1 cellular context compared by ENCODE assay signal in the genomic region with DNA sequence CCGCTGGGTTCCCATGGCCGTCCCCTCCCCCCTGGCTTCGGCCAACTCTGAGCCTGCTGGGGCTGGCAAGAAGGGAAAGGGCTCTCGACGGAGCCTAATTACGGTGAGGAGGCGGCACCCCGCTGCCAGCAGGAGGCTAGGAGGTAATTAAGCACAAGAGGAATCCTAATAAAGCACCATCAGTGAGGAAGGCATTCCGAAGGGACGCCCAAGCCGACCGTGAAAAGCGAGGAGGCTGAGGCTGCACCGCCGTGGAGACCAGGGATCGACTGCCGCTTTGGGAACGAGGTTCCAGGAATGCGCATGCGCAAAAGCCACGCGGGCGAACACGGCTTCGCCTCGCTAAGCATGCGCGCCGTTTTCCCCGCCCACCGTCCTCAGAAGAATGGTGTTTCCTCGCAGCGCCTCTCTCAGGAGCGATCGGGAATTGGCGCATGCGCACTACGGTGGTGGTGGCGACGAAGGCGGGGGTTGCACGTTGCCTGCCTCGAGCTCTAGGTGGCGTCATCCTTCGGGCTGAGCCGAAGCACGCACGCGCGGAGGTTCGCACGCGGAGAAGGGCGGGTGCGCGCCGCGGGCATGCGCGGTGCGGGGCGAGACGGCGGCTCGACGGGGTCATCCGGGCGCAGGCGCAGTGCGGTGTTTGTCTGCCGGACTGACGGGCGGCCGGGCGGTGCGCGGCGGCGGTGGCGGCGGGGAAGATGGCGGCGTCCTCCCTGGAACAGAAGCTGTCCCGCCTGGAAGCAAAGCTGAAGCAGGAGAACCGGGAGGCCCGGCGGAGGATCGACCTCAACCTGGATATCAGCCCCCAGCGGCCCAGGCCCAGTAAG.
TF ChIP-seq lines count a peak whose summit lies in the region.

A gene (plus strand): TSS at position 634 of the 830 bp plus-strand sequence. CDS start 68 bp downstream, at position 702.

TF ChIP-seq in HEK293, 187 proteins besides CTCF, POLR2A, EP300 and RAD21 (continued from another document and continues in another):
- TF ChIP-seq, protein P1, sequence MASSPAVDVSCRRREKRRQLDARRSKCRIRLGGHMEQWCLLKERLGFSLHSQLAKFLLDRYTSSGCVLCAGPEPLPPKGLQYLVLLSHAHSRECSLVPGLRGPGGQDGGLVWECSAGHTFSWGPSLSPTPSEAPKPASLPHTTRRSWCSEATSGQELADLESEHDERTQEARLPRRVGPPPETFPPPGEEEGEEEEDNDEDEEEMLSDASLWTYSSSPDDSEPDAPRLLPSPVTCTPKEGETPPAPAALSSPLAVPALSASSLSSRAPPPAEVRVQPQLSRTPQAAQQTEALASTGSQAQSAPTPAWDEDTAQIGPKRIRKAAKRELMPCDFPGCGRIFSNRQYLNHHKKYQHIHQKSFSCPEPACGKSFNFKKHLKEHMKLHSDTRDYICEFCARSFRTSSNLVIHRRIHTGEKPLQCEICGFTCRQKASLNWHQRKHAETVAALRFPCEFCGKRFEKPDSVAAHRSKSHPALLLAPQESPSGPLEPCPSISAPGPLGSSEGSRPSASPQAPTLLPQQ (tag by site-specific recombination; IDR thresholded peaks at IDR 0.05) = peak; percentile 59
- TF ChIP-seq ZNF133 (tag by site-specific recombination; IDR thresholded peaks at IDR 0.05) = no peak
- TF ChIP-seq, protein P2, sequence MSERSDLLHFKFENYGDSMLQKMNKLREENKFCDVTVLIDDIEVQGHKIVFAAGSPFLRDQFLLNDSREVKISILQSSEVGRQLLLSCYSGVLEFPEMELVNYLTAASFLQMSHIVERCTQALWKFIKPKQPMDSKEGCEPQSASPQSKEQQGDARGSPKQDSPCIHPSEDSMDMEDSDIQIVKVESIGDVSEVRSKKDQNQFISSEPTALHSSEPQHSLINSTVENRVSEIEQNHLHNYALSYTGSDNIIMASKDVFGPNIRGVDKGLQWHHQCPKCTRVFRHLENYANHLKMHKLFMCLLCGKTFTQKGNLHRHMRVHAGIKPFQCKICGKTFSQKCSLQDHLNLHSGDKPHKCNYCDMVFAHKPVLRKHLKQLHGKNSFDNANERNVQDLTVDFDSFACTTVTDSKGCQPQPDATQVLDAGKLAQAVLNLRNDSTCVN (tag by site-specific recombination; optimal IDR thresholded peaks at IDR 0.05) = peak; percentile 97
- no peak for TF ChIP-seq PRDM1 (tag by site-specific recombination; IDR thresholded peaks at IDR 0.05)
- TF ChIP-seq GLIS2 (tag by site-specific recombination; IDR thresholded peaks at IDR 0.05) = no peak
- no peak for TF ChIP-seq ZNF571 (tag by site-specific recombination; IDR thresholded peaks at IDR 0.05)
- no peak for TF ChIP-seq ZNF664 (tag by site-specific recombination; IDR thresholded peaks at IDR 0.05)
- TF ChIP-seq TRIM28 (IDR thresholded peaks at IDR 0.05; ENCODE audit: borderline replicate concordance, low read length) = peak; percentile 9; the same call in 1 of the 2 replicates
- peak; percentile 60; the same call in 1 of the 2 replicates for TF ChIP-seq ZNF561 (tag by site-specific recombination; IDR thresholded peaks at IDR 0.05; ENCODE audit: borderline replicate concordance)
- TF ChIP-seq ZNF776 (tag by site-specific recombination; IDR thresholded peaks at IDR 0.05; ENCODE audit: borderline replicate concordance) = no peak
- no peak for TF ChIP-seq ZNF350 (tag by site-specific recombination; IDR thresholded peaks at IDR 0.05)
- TF ChIP-seq, protein P3, sequence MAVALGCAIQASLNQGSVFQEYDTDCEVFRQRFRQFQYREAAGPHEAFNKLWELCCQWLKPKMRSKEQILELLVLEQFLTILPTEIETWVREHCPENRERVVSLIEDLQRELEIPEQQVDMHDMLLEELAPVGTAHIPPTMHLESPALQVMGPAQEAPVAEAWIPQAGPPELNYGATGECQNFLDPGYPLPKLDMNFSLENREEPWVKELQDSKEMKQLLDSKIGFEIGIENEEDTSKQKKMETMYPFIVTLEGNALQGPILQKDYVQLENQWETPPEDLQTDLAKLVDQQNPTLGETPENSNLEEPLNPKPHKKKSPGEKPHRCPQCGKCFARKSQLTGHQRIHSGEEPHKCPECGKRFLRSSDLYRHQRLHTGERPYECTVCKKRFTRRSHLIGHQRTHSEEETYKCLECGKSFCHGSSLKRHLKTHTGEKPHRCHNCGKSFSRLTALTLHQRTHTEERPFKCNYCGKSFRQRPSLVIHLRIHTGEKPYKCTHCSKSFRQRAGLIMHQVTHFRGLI (tag by site-specific recombination; IDR thresholded peaks at IDR 0.05) = no peak; the same call in 1 of the 2 replicates
- TF ChIP-seq, protein P4, sequence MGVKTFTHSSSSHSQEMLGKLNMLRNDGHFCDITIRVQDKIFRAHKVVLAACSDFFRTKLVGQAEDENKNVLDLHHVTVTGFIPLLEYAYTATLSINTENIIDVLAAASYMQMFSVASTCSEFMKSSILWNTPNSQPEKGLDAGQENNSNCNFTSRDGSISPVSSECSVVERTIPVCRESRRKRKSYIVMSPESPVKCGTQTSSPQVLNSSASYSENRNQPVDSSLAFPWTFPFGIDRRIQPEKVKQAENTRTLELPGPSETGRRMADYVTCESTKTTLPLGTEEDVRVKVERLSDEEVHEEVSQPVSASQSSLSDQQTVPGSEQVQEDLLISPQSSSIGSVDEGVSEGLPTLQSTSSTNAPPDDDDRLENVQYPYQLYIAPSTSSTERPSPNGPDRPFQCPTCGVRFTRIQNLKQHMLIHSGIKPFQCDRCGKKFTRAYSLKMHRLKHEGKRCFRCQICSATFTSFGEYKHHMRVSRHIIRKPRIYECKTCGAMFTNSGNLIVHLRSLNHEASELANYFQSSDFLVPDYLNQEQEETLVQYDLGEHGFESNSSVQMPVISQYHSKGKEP (tag by site-specific recombination; IDR thresholded peaks at IDR 0.05) = no peak
- TF ChIP-seq, protein P5, sequence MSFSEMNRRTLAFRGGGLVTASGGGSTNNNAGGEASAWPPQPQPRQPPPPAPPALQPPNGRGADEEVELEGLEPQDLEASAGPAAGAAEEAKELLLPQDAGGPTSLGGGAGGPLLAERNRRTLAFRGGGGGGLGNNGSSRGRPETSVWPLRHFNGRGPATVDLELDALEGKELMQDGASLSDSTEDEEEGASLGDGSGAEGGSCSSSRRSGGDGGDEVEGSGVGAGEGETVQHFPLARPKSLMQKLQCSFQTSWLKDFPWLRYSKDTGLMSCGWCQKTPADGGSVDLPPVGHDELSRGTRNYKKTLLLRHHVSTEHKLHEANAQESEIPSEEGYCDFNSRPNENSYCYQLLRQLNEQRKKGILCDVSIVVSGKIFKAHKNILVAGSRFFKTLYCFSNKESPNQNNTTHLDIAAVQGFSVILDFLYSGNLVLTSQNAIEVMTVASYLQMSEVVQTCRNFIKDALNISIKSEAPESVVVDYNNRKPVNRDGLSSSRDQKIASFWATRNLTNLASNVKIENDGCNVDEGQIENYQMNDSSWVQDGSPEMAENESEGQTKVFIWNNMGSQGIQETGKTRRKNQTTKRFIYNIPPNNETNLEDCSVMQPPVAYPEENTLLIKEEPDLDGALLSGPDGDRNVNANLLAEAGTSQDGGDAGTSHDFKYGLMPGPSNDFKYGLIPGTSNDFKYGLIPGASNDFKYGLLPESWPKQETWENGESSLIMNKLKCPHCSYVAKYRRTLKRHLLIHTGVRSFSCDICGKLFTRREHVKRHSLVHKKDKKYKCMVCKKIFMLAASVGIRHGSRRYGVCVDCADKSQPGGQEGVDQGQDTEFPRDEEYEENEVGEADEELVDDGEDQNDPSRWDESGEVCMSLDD (tag by site-specific recombination; IDR thresholded peaks at IDR 0.05) = no peak
- TF ChIP-seq ZNF555 (tag by site-specific recombination; conservative IDR thresholded peaks at IDR 0.05) = no peak
- TF ChIP-seq ZNF184 (tag by site-specific recombination; IDR thresholded peaks at IDR 0.05) = no peak
- 0 out of 2 replicates have a peak, but pooled peaks have one; percentile 31 for TF ChIP-seq ZFP69B (tag by site-specific recombination; IDR thresholded peaks at IDR 0.05)
- no peak for TF ChIP-seq ZNF654 (tag by site-specific recombination; IDR thresholded peaks at IDR 0.05; ENCODE audit: low read depth)
- TF ChIP-seq, protein P6, sequence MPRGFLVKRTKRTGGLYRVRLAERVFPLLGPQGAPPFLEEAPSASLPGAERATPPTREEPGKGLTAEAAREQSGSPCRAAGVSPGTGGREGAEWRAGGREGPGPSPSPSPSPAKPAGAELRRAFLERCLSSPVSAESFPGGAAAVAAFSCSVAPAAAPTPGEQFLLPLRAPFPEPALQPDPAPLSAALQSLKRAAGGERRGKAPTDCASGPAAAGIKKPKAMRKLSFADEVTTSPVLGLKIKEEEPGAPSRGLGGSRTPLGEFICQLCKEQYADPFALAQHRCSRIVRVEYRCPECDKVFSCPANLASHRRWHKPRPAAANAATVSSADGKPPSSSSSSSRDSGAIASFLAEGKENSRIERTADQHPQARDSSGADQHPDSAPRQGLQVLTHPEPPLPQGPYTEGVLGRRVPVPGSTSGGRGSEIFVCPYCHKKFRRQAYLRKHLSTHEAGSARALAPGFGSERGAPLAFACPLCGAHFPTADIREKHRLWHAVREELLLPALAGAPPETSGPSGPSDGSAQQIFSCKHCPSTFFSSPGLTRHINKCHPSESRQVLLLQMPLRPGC (tag by site-specific recombination; IDR thresholded peaks at IDR 0.05) = no peak
- no peak for TF ChIP-seq ZNF785 (tag by site-specific recombination; IDR thresholded peaks at IDR 0.05)
- peak; percentile 62; the same call in 1 of the 2 replicates for TF ChIP-seq ZNF777 (tag by site-specific recombination; IDR thresholded peaks at IDR 0.05; ENCODE audit: borderline replicate concordance)
- TF ChIP-seq, protein P7, sequence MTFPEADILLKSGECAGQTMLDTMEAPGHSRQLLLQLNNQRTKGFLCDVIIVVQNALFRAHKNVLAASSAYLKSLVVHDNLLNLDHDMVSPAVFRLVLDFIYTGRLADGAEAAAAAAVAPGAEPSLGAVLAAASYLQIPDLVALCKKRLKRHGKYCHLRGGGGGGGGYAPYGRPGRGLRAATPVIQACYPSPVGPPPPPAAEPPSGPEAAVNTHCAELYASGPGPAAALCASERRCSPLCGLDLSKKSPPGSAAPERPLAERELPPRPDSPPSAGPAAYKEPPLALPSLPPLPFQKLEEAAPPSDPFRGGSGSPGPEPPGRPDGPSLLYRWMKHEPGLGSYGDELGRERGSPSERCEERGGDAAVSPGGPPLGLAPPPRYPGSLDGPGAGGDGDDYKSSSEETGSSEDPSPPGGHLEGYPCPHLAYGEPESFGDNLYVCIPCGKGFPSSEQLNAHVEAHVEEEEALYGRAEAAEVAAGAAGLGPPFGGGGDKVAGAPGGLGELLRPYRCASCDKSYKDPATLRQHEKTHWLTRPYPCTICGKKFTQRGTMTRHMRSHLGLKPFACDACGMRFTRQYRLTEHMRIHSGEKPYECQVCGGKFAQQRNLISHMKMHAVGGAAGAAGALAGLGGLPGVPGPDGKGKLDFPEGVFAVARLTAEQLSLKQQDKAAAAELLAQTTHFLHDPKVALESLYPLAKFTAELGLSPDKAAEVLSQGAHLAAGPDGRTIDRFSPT (tag by site-specific recombination; IDR thresholded peaks at IDR 0.05) = no peak
- TF ChIP-seq, protein P8, sequence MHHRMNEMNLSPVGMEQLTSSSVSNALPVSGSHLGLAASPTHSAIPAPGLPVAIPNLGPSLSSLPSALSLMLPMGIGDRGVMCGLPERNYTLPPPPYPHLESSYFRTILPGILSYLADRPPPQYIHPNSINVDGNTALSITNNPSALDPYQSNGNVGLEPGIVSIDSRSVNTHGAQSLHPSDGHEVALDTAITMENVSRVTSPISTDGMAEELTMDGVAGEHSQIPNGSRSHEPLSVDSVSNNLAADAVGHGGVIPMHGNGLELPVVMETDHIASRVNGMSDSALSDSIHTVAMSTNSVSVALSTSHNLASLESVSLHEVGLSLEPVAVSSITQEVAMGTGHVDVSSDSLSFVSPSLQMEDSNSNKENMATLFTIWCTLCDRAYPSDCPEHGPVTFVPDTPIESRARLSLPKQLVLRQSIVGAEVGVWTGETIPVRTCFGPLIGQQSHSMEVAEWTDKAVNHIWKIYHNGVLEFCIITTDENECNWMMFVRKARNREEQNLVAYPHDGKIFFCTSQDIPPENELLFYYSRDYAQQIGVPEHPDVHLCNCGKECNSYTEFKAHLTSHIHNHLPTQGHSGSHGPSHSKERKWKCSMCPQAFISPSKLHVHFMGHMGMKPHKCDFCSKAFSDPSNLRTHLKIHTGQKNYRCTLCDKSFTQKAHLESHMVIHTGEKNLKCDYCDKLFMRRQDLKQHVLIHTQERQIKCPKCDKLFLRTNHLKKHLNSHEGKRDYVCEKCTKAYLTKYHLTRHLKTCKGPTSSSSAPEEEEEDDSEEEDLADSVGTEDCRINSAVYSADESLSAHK (tag by site-specific recombination; IDR thresholded peaks at IDR 0.05) = no peak
- TF ChIP-seq HOXD13 (CRISPR knock-in tag; IDR thresholded peaks at IDR 0.05; ENCODE audit: borderline replicate concordance) = no peak
- TF ChIP-seq, protein P9, sequence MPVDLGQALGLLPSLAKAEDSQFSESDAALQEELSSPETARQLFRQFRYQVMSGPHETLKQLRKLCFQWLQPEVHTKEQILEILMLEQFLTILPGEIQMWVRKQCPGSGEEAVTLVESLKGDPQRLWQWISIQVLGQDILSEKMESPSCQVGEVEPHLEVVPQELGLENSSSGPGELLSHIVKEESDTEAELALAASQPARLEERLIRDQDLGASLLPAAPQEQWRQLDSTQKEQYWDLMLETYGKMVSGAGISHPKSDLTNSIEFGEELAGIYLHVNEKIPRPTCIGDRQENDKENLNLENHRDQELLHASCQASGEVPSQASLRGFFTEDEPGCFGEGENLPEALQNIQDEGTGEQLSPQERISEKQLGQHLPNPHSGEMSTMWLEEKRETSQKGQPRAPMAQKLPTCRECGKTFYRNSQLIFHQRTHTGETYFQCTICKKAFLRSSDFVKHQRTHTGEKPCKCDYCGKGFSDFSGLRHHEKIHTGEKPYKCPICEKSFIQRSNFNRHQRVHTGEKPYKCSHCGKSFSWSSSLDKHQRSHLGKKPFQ (tag by site-specific recombination; IDR thresholded peaks at IDR 0.05) = no peak
- no peak for TF ChIP-seq MEIS1 (CRISPR knock-in tag; IDR thresholded peaks at IDR 0.05; ENCODE audit: borderline replicate concordance)
- no peak for TF ChIP-seq ZNF19 (tag by site-specific recombination; IDR thresholded peaks at IDR 0.05; ENCODE audit: low read depth)
- TF ChIP-seq EGR2 (tag by site-specific recombination; IDR thresholded peaks at IDR 0.05; ENCODE audit: low read depth) = peak; percentile 26; the same call in 1 of the 2 replicates
- peak; percentile 18; the same call in 1 of the 2 replicates for TF ChIP-seq ZNF146 (tag by site-specific recombination; IDR thresholded peaks at IDR 0.05)
- TF ChIP-seq ZNF354C (tag by site-specific recombination; IDR thresholded peaks at IDR 0.05; ENCODE audit: borderline replicate concordance, low read depth) = no peak
- TF ChIP-seq WT1 (tag by site-specific recombination; IDR thresholded peaks at IDR 0.05) = no peak
- TF ChIP-seq, protein P10, sequence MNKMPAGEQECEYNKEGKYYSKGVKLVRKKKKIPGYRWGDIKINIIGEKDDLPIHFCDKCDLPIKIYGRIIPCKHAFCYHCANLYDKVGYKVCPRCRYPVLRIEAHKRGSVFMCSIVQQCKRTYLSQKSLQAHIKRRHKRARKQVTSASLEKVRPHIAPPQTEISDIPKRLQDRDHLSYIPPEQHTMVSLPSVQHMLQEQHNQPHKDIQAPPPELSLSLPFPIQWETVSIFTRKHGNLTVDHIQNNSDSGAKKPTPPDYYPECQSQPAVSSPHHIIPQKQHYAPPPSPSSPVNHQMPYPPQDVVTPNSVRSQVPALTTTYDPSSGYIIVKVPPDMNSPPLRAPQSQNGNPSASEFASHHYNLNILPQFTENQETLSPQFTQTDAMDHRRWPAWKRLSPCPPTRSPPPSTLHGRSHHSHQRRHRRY (tag by site-specific recombination; IDR thresholded peaks at IDR 0.05) = no peak
- TF ChIP-seq ZNF114 (tag by site-specific recombination; IDR thresholded peaks at IDR 0.05) = no peak
- no peak for TF ChIP-seq ZNF529 (tag by site-specific recombination; IDR thresholded peaks at IDR 0.05; ENCODE audit: insufficient replicate concordance)
